17 cellular contexts compared by ENCODE assay signal in genomic region chr1:150692720-150693119, GRCh38. TPM values are rescaled to one million over a fixed set of nuclear protein-coding genes. Genes with fewer than 3 reads are reported as not detected.
"Had no signal": no experiment of that assay in that cellular context is flagged by ENCODE, and none has a peak within 500 bp of the region (broad histone marks: within the 10 kb centered on the region; RNA-seq: fewer than 3 reads in every experiment).

No MANE protein-coding gene starts in this region.

- H3K9me3 ChIP-seq: sigmoid colon had no signal

- DNase-seq: activated CD4-positive, alpha-beta T cell treated with anti-CD3 and anti-CD28 coated beads for 36 hours; activated CD8-positive, alpha-beta T cell treated with anti-CD3 and anti-CD28 coated beads for 36 hours; activated naive CD4-positive, alpha-beta T cell treated with anti-CD3 and anti-CD28 coated beads, Interleukin-2, amount 10 ng/mL, durations not matched to agents 7 days and 5 days; central memory CD4-positive, alpha-beta T cell; cortex of kidney; effector memory CD8-positive, alpha-beta T cell; left ventricle myocardium superior; nephron progenitor cell; sigmoid colon; stimulated activated CD4-positive, alpha-beta T cell treated with anti-CD3 and anti-CD28 coated beads, Interleukin-2, amount 100 ng/mL, for 24 hours; stimulated activated naive B cell treated with anti-CD40 and anti-IgM and Interleukin-4, amounts not matched to agents 10 μg/mL and 1 μg/mL and 100 μg/mL, for 72 hours; T-cell; trophoblast cell had no signal

- H3K27ac Mint-ChIP-seq: activated CD4-positive, alpha-beta T cell treated with anti-CD3 and anti-CD28 coated beads for 36 hours; activated CD8-positive, alpha-beta T cell treated with anti-CD3 and anti-CD28 coated beads for 36 hours; activated T-helper 1 cell treated with anti-CD3 and anti-CD28 coated beads, Interleukin-12 subunit alpha, Interleukin-12 subunit beta, Interleukin-2, Interleukin-4 antibody, amounts not matched to agents 30 ng/mL and 10 ng/mL and 1 ng/mL, durations not matched to agents 14 hours and 24 hours and 36 hours; effector memory CD8-positive, alpha-beta T cell; nephron progenitor cell; stimulated activated naive B cell treated with anti-CD40 and anti-IgM and Interleukin-4, amounts not matched to agents 10 μg/mL and 1 μg/mL and 100 μg/mL, for 72 hours; T-cell had no signal

- ATAC-seq: activated CD4-positive, alpha-beta T cell treated with anti-CD3 and anti-CD28 coated beads for 36 hours; activated CD8-positive, alpha-beta T cell treated with anti-CD3 and anti-CD28 coated beads for 36 hours; effector memory CD8-positive, alpha-beta T cell; left ventricle myocardium superior; stimulated activated naive B cell treated with anti-CD40 and anti-IgM and Interleukin-4, amounts not matched to agents 10 μg/mL and 1 μg/mL and 100 μg/mL, for 72 hours; T-cell had no signal

- FAIRE-seq: frontal cortex had no signal

- H3K4me3 Mint-ChIP-seq: activated CD4-positive, alpha-beta T cell treated with anti-CD3 and anti-CD28 coated beads for 36 hours; activated CD8-positive, alpha-beta T cell treated with anti-CD3 and anti-CD28 coated beads for 36 hours; activated naive CD4-positive, alpha-beta T cell treated with anti-CD3 and anti-CD28 coated beads, Interleukin-2, amount 10 ng/mL, durations not matched to agents 7 days and 5 days; activated T-helper 1 cell treated with anti-CD3 and anti-CD28 coated beads, Interleukin-12 subunit alpha, Interleukin-12 subunit beta, Interleukin-2, Interleukin-4 antibody, amounts not matched to agents 30 ng/mL and 10 ng/mL and 1 ng/mL, durations not matched to agents 14 hours and 24 hours and 36 hours; effector memory CD8-positive, alpha-beta T cell; nephron progenitor cell; stimulated activated naive B cell treated with anti-CD40 and anti-IgM and Interleukin-4, amounts not matched to agents 10 μg/mL and 1 μg/mL and 100 μg/mL, for 72 hours; T-cell had no signal

- H3K9me3 Mint-ChIP-seq: activated CD8-positive, alpha-beta T cell treated with anti-CD3 and anti-CD28 coated beads for 36 hours; activated naive CD4-positive, alpha-beta T cell treated with anti-CD3 and anti-CD28 coated beads, Interleukin-2, amount 10 ng/mL, durations not matched to agents 7 days and 5 days; activated T-helper 1 cell treated with anti-CD3 and anti-CD28 coated beads, Interleukin-12 subunit alpha, Interleukin-12 subunit beta, Interleukin-2, Interleukin-4 antibody, amounts not matched to agents 30 ng/mL and 10 ng/mL and 1 ng/mL, durations not matched to agents 14 hours and 24 hours and 36 hours; effector memory CD8-positive, alpha-beta T cell; nephron progenitor cell; stimulated activated naive B cell treated with anti-CD40 and anti-IgM and Interleukin-4, amounts not matched to agents 10 μg/mL and 1 μg/mL and 100 μg/mL, for 72 hours; T-cell had no signal

- H3K27me3 Mint-ChIP-seq: activated CD4-positive, alpha-beta T cell treated with anti-CD3 and anti-CD28 coated beads for 36 hours; activated CD8-positive, alpha-beta T cell treated with anti-CD3 and anti-CD28 coated beads for 36 hours; activated naive CD4-positive, alpha-beta T cell treated with anti-CD3 and anti-CD28 coated beads, Interleukin-2, amount 10 ng/mL, durations not matched to agents 7 days and 5 days; effector memory CD8-positive, alpha-beta T cell; stimulated activated naive B cell treated with anti-CD40 and anti-IgM and Interleukin-4, amounts not matched to agents 10 μg/mL and 1 μg/mL and 100 μg/mL, for 72 hours; T-cell had no signal

- H3K27me3 ChIP-seq: sigmoid colon had no signal

- H3K27ac ChIP-seq: WERI-Rb-1 had no signal

- H3K4me3 ChIP-seq: sigmoid colon had no signal

RNA-seq across cellular contexts. Expression of gene HORMAD1, which starts 28.0 kb away (rescaled TPM):
- total RNA-seq: activated CD8-positive, alpha-beta T cell treated with anti-CD3 and anti-CD28 coated beads for 36 hours; activated T-helper 1 cell treated with anti-CD3 and anti-CD28 coated beads, Interleukin-12 subunit alpha, Interleukin-12 subunit beta, Interleukin-2, Interleukin-4 antibody, amounts not matched to agents 30 ng/mL and 10 ng/mL and 1 ng/mL, durations not matched to agents 14 hours and 24 hours and 36 hours; kidney epithelial cell; sigmoid colon had no signal
